ENCODE assay signal across 8 cellular contexts in genomic region chr19:12610540-12611360, GRCh38. TPM values are rescaled to one million over a fixed set of nuclear protein-coding genes. Genes with fewer than 3 reads are reported as not detected.
DNase-seq lines count a peak whose midpoint lies in the region; ATAC-seq and TF ChIP-seq lines count a peak whose summit lies in the region.

ZNF490 (minus strand) TSS chr19:12610813; CDS start chr19:12610680, 133 bp downstream.
ZNF791 (plus strand) TSS chr19:12610920; CDS start chr19:12611080, 160 bp downstream.

- H3K4me1 ChIP-seq in OCI-LY3 (ENCODE audit: low read length) = peaks cover 33% of the 10 kb centered on the region
- H3K4me1 ChIP-seq in mesodermal cell (ENCODE audit: control insufficient read depth, insufficient read depth, low read length, poor library complexity, severe bottlenecking) = no peaks in the 10 kb centered on the region

- H3K9me3 Mint-ChIP-seq in endothelial cell (ENCODE audit: unreplicated experiment) = no peaks in the 10 kb centered on the region

- H3K9me3 ChIP-seq in OCI-LY3 (ENCODE audit: insufficient read depth, low read length) (no peaks in the 10 kb centered on the region), mesodermal cell (ENCODE audit: control insufficient read depth, low read length) (no peaks in the 10 kb centered on the region)

- peaks cover 6% of the 10 kb centered on the region for H3K4me1 Mint-ChIP-seq in endothelial cell (ENCODE audit: unreplicated experiment)

- H3K27me3 ChIP-seq in OCI-LY3 (ENCODE audit: low read depth, low read length) = no peaks in the 10 kb centered on the region

- peak within 1 kb of the TSS; percentile 69 for H2AFZ ChIP-seq in OCI-LY3 (ENCODE audit: low read depth, low read length)

- ATAC-seq in GM21515 (IDR thresholded peaks at IDR 0.05; ENCODE audit: unreplicated experiment) = peak; percentile 70

- H3K4me3 Mint-ChIP-seq in endothelial cell (ENCODE audit: unreplicated experiment) = peak within 1 kb of the TSS; percentile 100

- peaks cover 13% of the 10 kb centered on the region for H3K27me3 Mint-ChIP-seq in endothelial cell (ENCODE audit: unreplicated experiment)

- TF ChIP-seq CTCF in OCI-LY3 (IDR thresholded peaks at IDR 0.05; ENCODE audit: low read depth, low read length) (peak; percentile 19; the same call in 1 of the 2 replicates), endothelial cell (IDR thresholded peaks at IDR 0.05; ENCODE audit: unreplicated experiment) (no peak)

- H3K4me2 ChIP-seq in OCI-LY3 (ENCODE audit: low read length) = peak within 1 kb of the TSS; percentile 87

- H3K27ac ChIP-seq in OCI-LY3 (ENCODE audit: low read length) = peak within 1 kb of the TSS; percentile 23
- H3K27ac ChIP-seq in mesodermal cell (ENCODE audit: low read depth, low read length, severe bottlenecking) = peak within 1 kb of the TSS; percentile 98

- peak within 1 kb of the TSS; percentile 73 for H3K9ac ChIP-seq in OCI-LY3 (ENCODE audit: low read length)

- H3K79me2 ChIP-seq in OCI-LY3 (ENCODE audit: low read length) = peaks cover 32% of the 10 kb centered on the region

- H3K4me3 ChIP-seq in OCI-LY3 (ENCODE audit: low read length) (peak within 1 kb of the TSS; percentile 81), mesodermal cell (ENCODE audit: extremely low read depth, insufficient read depth, low read length, poor library complexity, severe bottlenecking) (peak within 1 kb of the TSS; percentile 95)

- DNase-seq in D341Med (ENCODE audit: low spot score) = peak; percentile 96
- DNase-seq in HuH-7.5 (ENCODE audit: low spot score) = peak; percentile 96
- peak; percentile 96 for DNase-seq in activated CD8-positive, alpha-beta memory T cell treated with anti-CD3 and anti-CD28 coated beads, Interleukin-2, amount 50 U/mL, for 48 hours
- DNase-seq in endothelial cell (ENCODE audit: low spot score) = peak; percentile 96
- DNase-seq in stimulated activated CD8-positive, alpha-beta memory T cell treated with anti-CD3 and anti-CD28 coated beads, Interleukin-15, amount 100 ng/mL, for 24 hours (ENCODE audit: low read depth) = peak; percentile 84

- H3K36me3 ChIP-seq in OCI-LY3 (replicated peaks; ENCODE audit: low read depth, low read length) (peaks cover 11% of the 10 kb centered on the region), mesodermal cell (ENCODE audit: control insufficient read depth, insufficient read depth, low read length) (peaks cover 55% of the 10 kb centered on the region)

- 0% methylated on average over 58 to 59 of the region's 61 CpGs for WGBS in mesodermal cell (ENCODE audit: insufficient coverage in 2 of 2), 2 experiments

- H3K27ac Mint-ChIP-seq in endothelial cell (ENCODE audit: unreplicated experiment) = peak within 1 kb of the TSS; percentile 100

- peaks cover 12% of the 10 kb centered on the region for H3K36me3 Mint-ChIP-seq in endothelial cell (ENCODE audit: low read depth, unreplicated experiment)

- H4K20me1 ChIP-seq in OCI-LY3 (ENCODE audit: insufficient read depth, low read length) = peaks cover 32% of the 10 kb centered on the region

RNA-seq across cellular contexts. Expression of gene ZNF490, which starts in this region (rescaled TPM):
- 11.9 TPM for total RNA-seq in endothelial cell (ENCODE audit: unreplicated experiment)
- polyA plus RNA-seq in mesodermal cell (2013, experiment 1 of 2) = 2.9 TPM
- polyA plus RNA-seq in mesodermal cell (2013, experiment 2 of 2) = 2.8 TPM

RNA-seq across cellular contexts. Expression of gene ZNF791, which starts in this region (rescaled TPM):
- total RNA-seq in endothelial cell (ENCODE audit: unreplicated experiment) = 29.3 TPM
- polyA plus RNA-seq in mesodermal cell (2013, experiment 1 of 2) = 21.2 TPM
- polyA plus RNA-seq in mesodermal cell (2013, experiment 2 of 2) = 17.7 TPM

Comparison
In these comparisons a context has a peak if more than half of its experiments do, and no peak if none do; other contexts are left out.
1. Peak in every context shown above with its lines: DNase-seq, ATAC-seq, H3K4me3 ChIP-seq and H3K27ac ChIP-seq.